ENCODE assay signal across 11 cellular contexts in the genomic region with DNA sequence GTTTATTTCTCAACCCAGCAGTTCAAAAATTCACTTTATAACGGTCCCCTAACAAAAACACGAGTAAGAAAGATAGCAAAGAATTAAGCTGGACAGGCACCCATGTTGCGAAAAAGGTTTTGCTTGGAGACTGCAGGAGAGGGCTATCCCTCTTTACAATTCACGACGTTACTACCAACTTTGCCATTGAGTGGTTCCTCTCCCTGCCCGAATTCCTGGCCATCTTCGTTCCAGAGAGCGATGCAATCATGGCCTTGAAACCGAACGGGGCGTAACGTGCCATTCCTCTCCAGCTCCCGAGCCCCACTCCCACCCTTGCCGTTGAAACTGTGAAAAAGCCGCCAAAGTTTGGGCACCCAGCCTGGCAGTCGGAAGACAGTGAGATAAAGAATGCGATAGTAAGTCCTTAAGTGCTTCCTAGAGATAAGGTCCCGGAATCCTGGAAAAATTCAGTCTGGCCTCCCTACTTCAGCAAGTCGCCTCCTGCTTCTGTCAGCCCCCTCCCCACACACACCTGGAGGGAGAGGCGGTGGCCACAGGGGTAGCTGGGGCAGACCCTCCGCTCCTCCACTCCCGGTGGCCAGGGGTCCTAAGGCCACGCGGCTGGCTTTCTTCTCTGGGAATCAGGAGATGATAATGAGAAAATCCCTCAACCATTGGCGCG.
DNase-seq lines count a peak whose midpoint lies in the region; ATAC-seq, FAIRE-seq and TF ChIP-seq lines count a peak whose summit lies in the region.
"Had no signal": no experiment of that assay in that cellular context is flagged by ENCODE, and none has a peak within 500 bp of the region (broad histone marks: within the 10 kb centered on the region; RNA-seq: fewer than 3 reads in every experiment).

No MANE protein-coding gene starts in this region.

- H3K27ac ChIP-seq in GM12878 (ENCODE audit: control insufficient read depth, insufficient read depth) = no peak overlapping the region

- SMC1A ChIA-PET in GM12878 (lab: Charles Lee; ENCODE audit: uncharacterized antibody, unreplicated experiment) = interaction anchor here (1.6 kb wide), 1 partner anchor 101 kb away, joined by 3 read pairs; no protein-coding TSS in a partner anchor

- H3K36me3 Mint-ChIP-seq in T-helper 2 cell treated with Interferon-gamma antibody and Interleukin-4, amounts not matched to agents 5 μg/mL and 100 μg/mL, for 36 hours (ENCODE audit: low read depth) = no peaks in the 10 kb centered on the region
- H3K36me3 Mint-ChIP-seq in stimulated activated naive B cell treated with anti-CD40 and anti-IgM and Interleukin-4, amounts not matched to agents 10 μg/mL and 1 μg/mL and 100 μg/mL, for 72 hours = no peaks in the 10 kb centered on the region

- peak overlapping the region; percentile 51 for H3K27ac Mint-ChIP-seq in T-helper 2 cell treated with Interferon-gamma antibody and Interleukin-4, amounts not matched to agents 5 μg/mL and 100 μg/mL, for 36 hours
- H3K27ac Mint-ChIP-seq in stimulated activated naive B cell treated with anti-CD40 and anti-IgM and Interleukin-4, amounts not matched to agents 10 μg/mL and 1 μg/mL and 100 μg/mL, for 72 hours = no peak overlapping the region
- H3K27ac Mint-ChIP-seq: activated B cell treated with CpG ODN at 0.5 μM for 24 hours had no signal

- RAD21 ChIA-PET in GM12878 (lab: Charles Lee; ENCODE audit: unreplicated experiment) = no interaction called here

- no TSS peak for BruUV-seq in GM12878 (replicated peaks; lab: Mats Ljungman, UMichigan)

- no peaks in the 10 kb centered on the region for H3K4me1 ChIP-seq in GM12878 (ENCODE audit: control insufficient read depth, insufficient read depth, low read length)

- H3K27me3 Mint-ChIP-seq in T-helper 2 cell treated with Interferon-gamma antibody and Interleukin-4, amounts not matched to agents 5 μg/mL and 100 μg/mL, for 36 hours (ENCODE audit: low read depth) = peaks cover 85% of the 10 kb centered on the region
- peaks cover 57 to 68% of the 10 kb centered on the region in 2 donors for H3K27me3 Mint-ChIP-seq in stimulated activated naive B cell treated with anti-CD40 and anti-IgM and Interleukin-4, amounts not matched to agents 10 μg/mL and 1 μg/mL and 100 μg/mL, for 72 hours

- H3K9me3 Mint-ChIP-seq in T-helper 2 cell treated with Interferon-gamma antibody and Interleukin-4, amounts not matched to agents 5 μg/mL and 100 μg/mL, for 36 hours = no peaks in the 10 kb centered on the region
- H3K9me3 Mint-ChIP-seq in stimulated activated naive B cell treated with anti-CD40 and anti-IgM and Interleukin-4, amounts not matched to agents 10 μg/mL and 1 μg/mL and 100 μg/mL, for 72 hours = peaks cover 0 to 4% of the 10 kb centered on the region in 2 donors
- H3K9me3 Mint-ChIP-seq: activated B cell treated with CpG ODN at 0.5 μM for 24 hours had no signal

- ATAC-seq in GM12878 = no peak
- no peak for ATAC-seq in stimulated activated naive B cell treated with anti-CD40 and anti-IgM and Interleukin-4, amounts not matched to agents 10 μg/mL and 1 μg/mL and 100 μg/mL, for 72 hours (replicated peaks)
- ATAC-seq: K562 had no signal

- no peaks in the 10 kb centered on the region for H3K36me3 ChIP-seq in GM12878 (ENCODE audit: control insufficient read depth in 2 of 2, insufficient read depth in 2 of 2, low read length in 1 of 2)

- no peak for TF ChIP-seq POLR2A in GM12878 (IDR thresholded peaks at IDR 0.05; ENCODE audit: low read depth, low read length)

- no peak overlapping the region for H3K9ac ChIP-seq in GM12878 (ENCODE audit: control insufficient read depth, insufficient read depth, low read length)

- intact Hi-C loops in GM12878 (cut with micrococcal nuclease; ENCODE audit: unreplicated experiment) = no loop called here

- in situ Hi-C loops in GM12878 (cut with MboI) = no loop called here

- no peak for TF ChIP-seq RAD21 in GM12878 (IDR thresholded peaks at IDR 0.05; ENCODE audit: insufficient read depth, low read depth, low read length)

- no peak overlapping the region for H3K4me3 ChIP-seq in GM12878
- H3K4me3 ChIP-seq: K562 had no signal

- no peak overlapping the region for H2AFZ ChIP-seq in GM12878 (ENCODE audit: control insufficient read depth, low read depth, low read length)

- no peak for TF ChIP-seq EP300 in GM12878 (IDR thresholded peaks at IDR 0.05; ENCODE audit: borderline replicate concordance in 1 of 2, control insufficient read depth in 1 of 2, low read depth in 2 of 2, low read length in 2 of 2)

- FAIRE-seq in GM12878 (lab: Jason Lieb, UNC) = no peak
- FAIRE-seq: K562 had no signal

- 0 out of 2 replicates have a peak overlapping the region, but pooled peaks have one; percentile 7 for H3K4me2 ChIP-seq in GM12878 (ENCODE audit: control insufficient read depth, insufficient read depth)

- H3K27me3 ChIP-seq in GM12878 (replicated peaks in 1 of 2; ENCODE audit: control insufficient read depth in 2 of 2, insufficient read depth in 2 of 2, low read length in 1 of 2) = peaks cover 7 to 26% of the 10 kb centered on the region in 2 experiments

- peak overlapping the region; percentile 47 for H3K4me3 Mint-ChIP-seq in T-helper 2 cell treated with Interferon-gamma antibody and Interleukin-4, amounts not matched to agents 5 μg/mL and 100 μg/mL, for 36 hours
- H3K4me3 Mint-ChIP-seq in stimulated activated naive B cell treated with anti-CD40 and anti-IgM and Interleukin-4, amounts not matched to agents 10 μg/mL and 1 μg/mL and 100 μg/mL, for 72 hours = peak overlapping the region; percentile 53 to 55
- H3K4me3 Mint-ChIP-seq: activated B cell treated with CpG ODN at 0.5 μM for 24 hours had no signal

- POLR2A ChIA-PET in GM12878 (lab: Charles Lee) = no interaction called here

- no peak for DNase-seq in T-helper 2 cell treated with Interferon-gamma antibody and Interleukin-4, amounts not matched to agents 5 μg/mL and 100 μg/mL, for 36 hours (ENCODE audit: low spot score)
- DNase-seq in T-helper 2 cell (no peak), GM12878 (ENCODE audit: low read depth, low spot score) (no peak), iris pigment epithelial cell (ENCODE audit: low read depth) (peak; percentile 5), NCI-H2029 (lab: John Stamatoyannopoulos, UW) (no peak), DMS153 (lab: John Stamatoyannopoulos, UW) (no peak)
- DNase-seq in stimulated activated naive B cell treated with anti-CD40 and anti-IgM and Interleukin-4, amounts not matched to agents 10 μg/mL and 1 μg/mL and 100 μg/mL, for 72 hours = no peak
- no peak for DNase-seq in stimulated activated CD4-positive, alpha-beta T cell treated with anti-CD3 and anti-CD28 coated beads, Interleukin-12 subunit alpha, Interleukin-12 subunit beta, amount 100 ng/mL, for 4 hours
- DNase-seq: activated B cell treated with CpG ODN at 0.5 μM for 24 hours; stimulated activated CD4-positive, alpha-beta T cell treated with anti-CD3 and anti-CD28 coated beads, Interleukin-4, amount 100 ng/mL, for 4 hours had no signal

- no peaks in the 10 kb centered on the region for H3K9me3 ChIP-seq in GM12878 (replicated peaks; ENCODE audit: control insufficient read depth, insufficient read depth, low read length)

- TF ChIP-seq CTCF in GM12878 (IDR thresholded peaks at IDR 0.05 in 2 of 3, conservative IDR thresholded peaks at IDR 0.05 in 1 of 3; ENCODE audit: control insufficient read depth in 2 of 3, extremely low read depth in 1 of 3, insufficient read depth in 1 of 3, low read depth in 3 of 3, low read length in 3 of 3) = no peak

- 29% methylated on average over 24 of the region's 26 CpGs for WGBS in GM12878 (ENCODE audit: insufficient coverage, insufficient replicate concordance, low lambda C conversion rate, missing lambda C conversion rate)

- H3K4me1 Mint-ChIP-seq in T-helper 2 cell treated with Interferon-gamma antibody and Interleukin-4, amounts not matched to agents 5 μg/mL and 100 μg/mL, for 36 hours (ENCODE audit: low read depth) = peaks cover 25% of the 10 kb centered on the region
- peaks cover 27 to 40% of the 10 kb centered on the region in 2 donors for H3K4me1 Mint-ChIP-seq in stimulated activated naive B cell treated with anti-CD40 and anti-IgM and Interleukin-4, amounts not matched to agents 10 μg/mL and 1 μg/mL and 100 μg/mL, for 72 hours

- CTCF ChIA-PET in GM12878 (lab: Yijun Ruan, JAX) = no interaction called here

- H4K20me1 ChIP-seq in GM12878 (ENCODE audit: control insufficient read depth, insufficient read depth) = no peaks in the 10 kb centered on the region

- H3K79me2 ChIP-seq in GM12878 (ENCODE audit: control insufficient read depth, insufficient read depth, low read length) = no peaks in the 10 kb centered on the region

TF ChIP-seq in GM12878, 131 proteins besides CTCF, POLR2A, EP300 and RAD21:
- TF ChIP-seq SUZ12 (IDR thresholded peaks at IDR 0.05; ENCODE audit: unreplicated experiment) = peak; percentile 20
- no peak for TF ChIP-seq GABPA (IDR thresholded peaks at IDR 0.05; ENCODE audit: low read depth)
- TF ChIP-seq SMC3 (IDR thresholded peaks at IDR 0.05; ENCODE audit: borderline replicate concordance, low read length) = no peak
- TF ChIP-seq ZNF217 (IDR thresholded peaks at IDR 0.05) = no peak
- no peak for TF ChIP-seq YBX1 (IDR thresholded peaks at IDR 0.05)
- TF ChIP-seq STAT3 (IDR thresholded peaks at IDR 0.05; ENCODE audit: low read depth, low read length) = no peak
